1 cellular context compared by ENCODE assay signal in the genomic region with DNA sequence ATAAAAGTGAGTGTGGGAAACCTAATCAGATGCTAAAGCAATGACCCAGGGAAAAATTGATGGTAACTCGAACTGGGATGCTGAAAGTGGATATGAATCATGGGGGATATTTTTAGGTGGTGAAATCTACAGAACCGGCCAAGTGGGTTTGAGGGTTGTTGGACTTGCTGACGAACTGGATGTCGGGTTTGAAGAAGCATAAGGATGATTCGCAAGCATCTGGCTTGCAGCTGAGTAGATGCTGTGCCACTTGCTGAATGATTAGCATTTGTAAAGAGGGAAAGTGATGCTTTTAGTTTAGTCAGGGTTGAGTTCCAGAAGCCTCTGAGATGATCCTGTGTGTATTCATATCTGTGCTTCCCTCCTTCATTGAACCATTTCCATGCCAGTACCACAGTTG.
TF ChIP-seq lines count a peak whose summit lies in the region.

No MANE protein-coding gene starts in this region.

TF ChIP-seq in GM23338, 12 proteins besides CTCF, POLR2A, EP300 and RAD21 (continued from another document):
- TF ChIP-seq ZNF462 (CRISPR knock-in tag; IDR thresholded peaks at IDR 0.05) (no peak), JUNB (IDR thresholded peaks at IDR 0.05; ENCODE audit: unreplicated experiment) (no peak), POLR2AphosphoS5 (IDR thresholded peaks at IDR 0.05; ENCODE audit: low read depth) (no peak), REST (IDR thresholded peaks at IDR 0.05; ENCODE audit: unreplicated experiment) (no peak), NANOG (IDR thresholded peaks at IDR 0.05; ENCODE audit: borderline replicate concordance) (no peak)
